ENCODE assay signal across 12 cellular contexts in the genomic region with DNA sequence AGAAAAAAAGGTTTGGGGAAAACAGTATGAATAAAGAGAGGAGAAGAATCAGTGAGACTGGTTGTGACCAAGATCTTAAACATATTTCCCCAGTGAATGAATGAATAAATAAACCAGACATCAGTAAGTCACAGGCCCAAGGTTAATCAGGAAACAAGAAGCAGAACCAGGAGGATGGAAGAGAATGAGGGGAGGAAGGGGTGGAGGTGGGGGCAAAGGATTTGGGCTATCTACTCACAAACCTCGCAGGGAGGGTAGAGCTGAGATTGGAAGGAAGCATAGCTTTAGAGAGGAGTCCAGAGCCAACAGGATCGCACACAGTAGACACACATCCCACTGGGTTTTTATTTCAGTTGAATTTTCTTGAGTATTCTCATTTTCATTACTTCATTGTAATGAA. TPM values are rescaled to one million over a fixed set of nuclear protein-coding genes. Genes with fewer than 3 reads are reported as not detected.
DNase-seq lines count a peak whose midpoint lies in the region; ATAC-seq and TF ChIP-seq lines count a peak whose summit lies in the region.
"Had no signal": no experiment of that assay in that cellular context is flagged by ENCODE, and none has a peak within 500 bp of the region (broad histone marks: within the 10 kb centered on the region; RNA-seq: fewer than 3 reads in every experiment).

No MANE protein-coding gene starts in this region.

- peak overlapping the region; percentile 45 for H2AFZ ChIP-seq in osteoblast (ENCODE audit: low read length)

- H3K27ac Mint-ChIP-seq in activated T-cell treated with anti-CD3 and anti-CD28 coated beads, Interleukin-2, amount 50 U/mL, for 72 hours = peak overlapping the region; percentile 75
- peak overlapping the region in 7 of 8 donors; percentile 12 to 80 (median 31) for H3K27ac Mint-ChIP-seq in CD8-positive, alpha-beta memory T cell
- H3K27ac Mint-ChIP-seq in activated T-helper 17 cell treated with anti-CD3 and anti-CD28 coated beads, Interleukin-2, amount 50 U/mL, for 72 hours = peak overlapping the region; percentile 20

- no peaks in the 10 kb centered on the region for H3K27me3 Mint-ChIP-seq in activated T-cell treated with anti-CD3 and anti-CD28 coated beads, Interleukin-2, amount 50 U/mL, for 72 hours (ENCODE audit: low read depth)
- H3K27me3 Mint-ChIP-seq in CD8-positive, alpha-beta memory T cell = peaks cover 0 to 1% of the 10 kb centered on the region in 2 donors
- H3K27me3 Mint-ChIP-seq in activated T-helper 17 cell treated with anti-CD3 and anti-CD28 coated beads, Interleukin-2, amount 50 U/mL, for 72 hours = no peaks in the 10 kb centered on the region

- peaks cover 56% of the 10 kb centered on the region for H3K36me3 ChIP-seq in CD8-positive, alpha-beta memory T cell (ENCODE audit: insufficient read depth, low read length)
- H3K36me3 ChIP-seq in osteoblast (ENCODE audit: insufficient read depth, low read length) = no peaks in the 10 kb centered on the region

- H3K4me1 Mint-ChIP-seq in activated T-cell treated with anti-CD3 and anti-CD28 coated beads, Interleukin-2, amount 50 U/mL, for 72 hours (ENCODE audit: low read depth) = peaks cover 37% of the 10 kb centered on the region
- peaks cover 6 to 24% (median 16%) of the 10 kb centered on the region in 3 donors for H3K4me1 Mint-ChIP-seq in CD8-positive, alpha-beta memory T cell
- H3K4me1 Mint-ChIP-seq in activated T-helper 17 cell treated with anti-CD3 and anti-CD28 coated beads, Interleukin-2, amount 50 U/mL, for 72 hours = peaks cover 23% of the 10 kb centered on the region
- H3K4me1 Mint-ChIP-seq: CD14-positive monocyte had no signal

- no peaks in the 10 kb centered on the region for H3K4me1 ChIP-seq in CD8-positive, alpha-beta memory T cell (ENCODE audit: insufficient read depth, low read length)
- H3K4me1 ChIP-seq in osteoblast (ENCODE audit: insufficient read depth, low read length) = peaks cover 4% of the 10 kb centered on the region

- H3K27ac ChIP-seq in CD8-positive, alpha-beta memory T cell (ENCODE audit: low read depth, low read length) = no peak overlapping the region
- no peak overlapping the region for H3K27ac ChIP-seq in osteoblast (ENCODE audit: low read depth, low read length)

- no peak overlapping the region for H3K4me3 ChIP-seq in CD8-positive, alpha-beta memory T cell (ENCODE audit: low read length)
- no peak overlapping the region for H3K4me3 ChIP-seq in osteoblast (ENCODE audit: insufficient read depth, low read length)

- POLR2A ChIA-PET in CD8-positive, alpha-beta memory T cell (lab: Charles Lee) = no interaction called here

- H4K20me1 ChIP-seq in osteoblast (ENCODE audit: insufficient read depth, low read length) = no peaks in the 10 kb centered on the region

- no peaks in the 10 kb centered on the region for H3K27me3 ChIP-seq in CD8-positive, alpha-beta memory T cell (ENCODE audit: insufficient read depth, low read length, poor library complexity, severe bottlenecking)
- peaks cover 4% of the 10 kb centered on the region for H3K27me3 ChIP-seq in osteoblast (ENCODE audit: insufficient read depth, low read length)

- no peaks in the 10 kb centered on the region for H3K9me3 Mint-ChIP-seq in activated T-cell treated with anti-CD3 and anti-CD28 coated beads, Interleukin-2, amount 50 U/mL, for 72 hours
- H3K9me3 Mint-ChIP-seq in CD8-positive, alpha-beta memory T cell = no peaks in the 10 kb centered on the region
- H3K9me3 Mint-ChIP-seq in activated T-helper 17 cell treated with anti-CD3 and anti-CD28 coated beads, Interleukin-2, amount 50 U/mL, for 72 hours = no peaks in the 10 kb centered on the region
- H3K9me3 Mint-ChIP-seq: CD14-positive monocyte had no signal

- H3K36me3 Mint-ChIP-seq in activated T-cell treated with anti-CD3 and anti-CD28 coated beads, Interleukin-2, amount 50 U/mL, for 72 hours (ENCODE audit: insufficient read depth in 2 of 2) = peaks cover 4 to 26% of the 10 kb centered on the region in 2 donors
- peaks cover 7 to 80% (median 14%) of the 10 kb centered on the region in 3 donors for H3K36me3 Mint-ChIP-seq in CD8-positive, alpha-beta memory T cell
- peaks cover 85% of the 10 kb centered on the region for H3K36me3 Mint-ChIP-seq in activated T-helper 17 cell treated with anti-CD3 and anti-CD28 coated beads, Interleukin-2, amount 50 U/mL, for 72 hours (ENCODE audit: low read depth)

- no peak for TF ChIP-seq CTCF in osteoblast (IDR thresholded peaks at IDR 0.05; ENCODE audit: extremely low read depth, low read depth, low read length)

- DNase-seq in activated T-cell treated with anti-CD3 and anti-CD28 coated beads, Interleukin-2, amount 50 U/mL, for 72 hours = no peak
- no peak for DNase-seq in activated T-cell treated with anti-CD3 and anti-CD28 coated beads, Interleukin-2, amount 50 U/mL, for 48 hours
- no peak for DNase-seq in CD8-positive, alpha-beta memory T cell
- DNase-seq in osteoblast (ENCODE audit: insufficient read length, low spot score, missing footprints) = no peak
- DNase-seq in dermis blood vessel endothelial cell = no peak
- DNase-seq: GF-D8, MM.1S, NCI-H187 treated with DMSO at 0.1 percent for 48 hours, NCI-H774 had no signal

- H3K4me3 Mint-ChIP-seq in activated T-cell treated with anti-CD3 and anti-CD28 coated beads, Interleukin-2, amount 50 U/mL, for 72 hours = no peak overlapping the region
- H3K4me3 Mint-ChIP-seq in CD8-positive, alpha-beta memory T cell = no peak overlapping the region
- H3K4me3 Mint-ChIP-seq in activated T-helper 17 cell treated with anti-CD3 and anti-CD28 coated beads, Interleukin-2, amount 50 U/mL, for 72 hours = no peak overlapping the region
- H3K4me3 Mint-ChIP-seq: CD14-positive monocyte had no signal

- CTCF ChIA-PET in CD8-positive, alpha-beta memory T cell (lab: Charles Lee) = no interaction called here

- no peaks in the 10 kb centered on the region for H3K79me2 ChIP-seq in osteoblast (ENCODE audit: insufficient read depth, low read length)

- no peak overlapping the region for H3K4me2 ChIP-seq in osteoblast (ENCODE audit: insufficient read depth, low read length)

- ATAC-seq in activated T-cell treated with anti-CD3 and anti-CD28 coated beads, Interleukin-2, amount 50 U/mL, for 72 hours (replicated peaks in 1 of 2) = no peak
- no peak for ATAC-seq in activated T-helper 17 cell treated with anti-CD3 and anti-CD28 coated beads, Interleukin-2, amount 50 U/mL, for 72 hours (replicated peaks)
- no peak for ATAC-seq in GM19452 (IDR thresholded peaks at IDR 0.05; ENCODE audit: unreplicated experiment)

- no peaks in the 10 kb centered on the region for H3K9me3 ChIP-seq in CD8-positive, alpha-beta memory T cell (ENCODE audit: low read length)
- no peaks in the 10 kb centered on the region for H3K9me3 ChIP-seq in osteoblast (ENCODE audit: low read depth, low read length)

RNA-seq across cellular contexts. Expression of gene RICTOR, which starts 47.7 kb away (rescaled TPM):
- total RNA-seq in activated T-cell treated with anti-CD3 and anti-CD28 coated beads, Interleukin-2, amount 50 U/mL, for 72 hours = 10 to 100 TPM; 34.6 to 47.0 TPM
- 10 to 100 TPM; 32.0 to 32.9 TPM for total RNA-seq in CD8-positive, alpha-beta memory T cell
- 12.1 TPM for polyA plus RNA-seq in CD8-positive, alpha-beta memory T cell
- 10 to 100 TPM; 35.1 to 84.8 TPM for total RNA-seq in activated T-helper 17 cell treated with anti-CD3 and anti-CD28 coated beads, Interleukin-2, amount 50 U/mL, for 72 hours
- 46.7 and 50.7 TPM in 2 replicates for total RNA-seq in osteoblast
- total RNA-seq in dermis blood vessel endothelial cell = 36.2 and 44.7 TPM in 2 replicates

Comparison
In these comparisons a context has a peak if more than half of its experiments do, and no peak if none do; other contexts are left out.
1. H3K27ac Mint-ChIP-seq: peak in every context shown above with its lines; median percentile 75 in activated T-cell treated with anti-CD3 and anti-CD28 coated beads, Interleukin-2, amount 50 U/mL, for 72 hours; 31 in CD8-positive, alpha-beta memory T cell; 20 in activated T-helper 17 cell treated with anti-CD3 and anti-CD28 coated beads, Interleukin-2, amount 50 U/mL, for 72 hours.